9 cellular contexts compared by ENCODE assay signal in the genomic region with DNA sequence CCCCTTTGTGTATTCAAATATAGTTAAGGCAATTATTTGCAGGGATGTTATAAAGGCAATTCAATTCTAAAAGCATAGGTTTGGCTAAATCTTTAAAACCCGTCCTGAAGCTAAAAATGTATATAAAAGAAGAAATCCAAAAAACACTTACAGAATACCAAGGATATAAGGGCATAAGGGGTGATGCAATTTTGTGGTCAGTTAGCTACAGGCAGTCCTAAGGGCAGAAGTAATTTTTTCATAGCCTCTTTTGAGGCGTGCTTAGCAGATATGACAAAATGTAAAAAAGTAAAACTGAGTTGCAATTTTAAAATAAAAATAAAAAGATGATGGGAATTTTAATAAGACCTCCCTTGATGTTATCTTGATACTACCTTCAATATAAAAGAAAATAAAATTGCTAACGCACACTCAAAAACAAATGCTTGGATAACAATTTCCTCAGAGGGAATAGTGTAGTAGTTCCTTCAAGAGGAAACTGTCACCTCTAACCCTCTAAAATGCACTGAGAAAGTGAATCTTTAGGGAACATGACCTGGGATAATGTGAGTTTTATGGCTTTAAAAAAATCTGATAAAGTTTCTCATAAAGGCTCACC.
DNase-seq lines count a peak whose midpoint lies in the region; ATAC-seq lines count a peak whose summit lies in the region.
"Had no signal": no experiment of that assay in that cellular context is flagged by ENCODE, and none has a peak within 500 bp of the region (broad histone marks: within the 10 kb centered on the region; RNA-seq: fewer than 3 reads in every experiment).

No MANE protein-coding gene starts in this region.

- DNase-seq in GF-D8 (lab: John Stamatoyannopoulos, UW) (peak; percentile 36), MV-4-11 (lab: John Stamatoyannopoulos, UW) (peak; percentile 79), RKO (ENCODE audit: low spot score) (no peak)
- DNase-seq in effector memory CD8-positive, alpha-beta T cell: no peak
- DNase-seq: activated T-cell treated with anti-CD3 and anti-CD28 coated beads, Interleukin-2, amount 50 U/mL, for 24 hours had no signal

- no peaks in the 10 kb centered on the region for H3K27me3 Mint-ChIP-seq in effector memory CD8-positive, alpha-beta T cell
- H3K27me3 Mint-ChIP-seq: activated T-cell treated with anti-CD3 and anti-CD28 coated beads, Interleukin-2, amount 50 U/mL, for 24 hours had no signal

- no peaks in the 10 kb centered on the region for H3K9me3 Mint-ChIP-seq in effector memory CD8-positive, alpha-beta T cell
- H3K9me3 Mint-ChIP-seq: activated T-cell treated with anti-CD3 and anti-CD28 coated beads, Interleukin-2, amount 50 U/mL, for 24 hours had no signal

- peaks cover 2% of the 10 kb centered on the region for H3K36me3 Mint-ChIP-seq in effector memory CD8-positive, alpha-beta T cell (ENCODE audit: insufficient read depth)

- H3K27ac Mint-ChIP-seq in effector memory CD8-positive, alpha-beta T cell: no peak overlapping the region
- H3K27ac Mint-ChIP-seq: activated T-cell treated with anti-CD3 and anti-CD28 coated beads, Interleukin-2, amount 50 U/mL, for 24 hours had no signal

- no peaks in the 10 kb centered on the region for H3K4me1 Mint-ChIP-seq in effector memory CD8-positive, alpha-beta T cell (ENCODE audit: low read depth in 2 of 2)

- no peak overlapping the region for H3K4me3 Mint-ChIP-seq in effector memory CD8-positive, alpha-beta T cell
- H3K4me3 Mint-ChIP-seq: activated T-cell treated with anti-CD3 and anti-CD28 coated beads, Interleukin-2, amount 50 U/mL, for 24 hours had no signal

- ATAC-seq in GM21619 (IDR thresholded peaks at IDR 0.05; ENCODE audit: unreplicated experiment) (peak; percentile 17), HG02798 (IDR thresholded peaks at IDR 0.05; ENCODE audit: poor library complexity, unreplicated experiment) (no peak), HG03139 (IDR thresholded peaks at IDR 0.05; ENCODE audit: unreplicated experiment) (no peak), GM18873 (IDR thresholded peaks at IDR 0.05; ENCODE audit: low FRiP score, unreplicated experiment) (no peak)
- peak; percentile 23 for ATAC-seq in effector memory CD8-positive, alpha-beta T cell (replicated peaks)

Comparison
In these comparisons a context has a peak if more than half of its experiments do, and no peak if none do; other contexts are left out.
1. DNase-seq: peak in GF-D8 (single experiment) and MV-4-11 (single experiment); none in effector memory CD8-positive, alpha-beta T cell (0 of 3) and RKO (single experiment).
2. ATAC-seq: peak in GM21619 (single experiment) and effector memory CD8-positive, alpha-beta T cell (single experiment); none in HG02798 (single experiment), HG03139 (single experiment) and GM18873 (single experiment).